2 cellular contexts compared by ENCODE assay signal in genomic region chr2:44009136-44009744, GRCh38.
TF ChIP-seq lines count a peak whose summit lies in the region.

No MANE protein-coding gene starts in this region.

TF ChIP-seq in HepG2, 621 proteins besides CTCF, POLR2A, EP300 and RAD21:
- no peak for TF ChIP-seq CENPT (CRISPR knock-in tag; IDR thresholded peaks at IDR 0.05; ENCODE audit: low read depth)
- no peak for TF ChIP-seq ZNF691 (CRISPR knock-in tag; IDR thresholded peaks at IDR 0.05; ENCODE audit: borderline replicate concordance, low read depth)
- no peak for TF ChIP-seq ZBTB7A (CRISPR knock-in tag; IDR thresholded peaks at IDR 0.05)
- TF ChIP-seq, protein P1, sequence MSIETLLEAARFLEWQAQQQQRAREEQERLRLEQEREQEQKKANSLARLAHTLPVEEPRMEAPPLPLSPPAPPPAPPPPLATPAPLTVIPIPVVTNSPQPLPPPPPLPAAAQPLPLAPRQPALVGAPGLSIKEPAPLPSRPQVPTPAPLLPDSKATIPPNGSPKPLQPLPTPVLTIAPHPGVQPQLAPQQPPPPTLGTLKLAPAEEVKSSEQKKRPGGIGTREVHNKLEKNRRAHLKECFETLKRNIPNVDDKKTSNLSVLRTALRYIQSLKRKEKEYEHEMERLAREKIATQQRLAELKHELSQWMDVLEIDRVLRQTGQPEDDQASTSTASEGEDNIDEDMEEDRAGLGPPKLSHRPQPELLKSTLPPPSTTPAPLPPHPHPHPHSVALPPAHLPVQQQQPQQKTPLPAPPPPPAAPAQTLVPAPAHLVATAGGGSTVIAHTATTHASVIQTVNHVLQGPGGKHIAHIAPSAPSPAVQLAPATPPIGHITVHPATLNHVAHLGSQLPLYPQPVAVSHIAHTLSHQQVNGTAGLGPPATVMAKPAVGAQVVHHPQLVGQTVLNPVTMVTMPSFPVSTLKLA (IDR thresholded peaks at IDR 0.05), result no peak
- no peak for TF ChIP-seq ZNF383 (CRISPR knock-in tag; IDR thresholded peaks at IDR 0.05; ENCODE audit: borderline replicate concordance)
- TF ChIP-seq YEATS2 (CRISPR knock-in tag; IDR thresholded peaks at IDR 0.05; ENCODE audit: borderline replicate concordance), result no peak
- TF ChIP-seq ZNF12 (CRISPR knock-in tag; IDR thresholded peaks at IDR 0.05), result no peak
- no peak for TF ChIP-seq ZNF44 (CRISPR knock-in tag; IDR thresholded peaks at IDR 0.05)
- TF ChIP-seq JUND (CRISPR knock-in tag; IDR thresholded peaks at IDR 0.05), result no peak
- TF ChIP-seq YEATS4 (CRISPR knock-in tag; IDR thresholded peaks at IDR 0.05; ENCODE audit: borderline replicate concordance), result no peak
- no peak for TF ChIP-seq SP140L (CRISPR knock-in tag; IDR thresholded peaks at IDR 0.05; ENCODE audit: borderline replicate concordance)
- TF ChIP-seq ZNF615 (CRISPR knock-in tag; IDR thresholded peaks at IDR 0.05; ENCODE audit: borderline replicate concordance), result no peak
- TF ChIP-seq SALL2 (CRISPR knock-in tag; IDR thresholded peaks at IDR 0.05), result no peak
- TF ChIP-seq BORCS8-MEF2B (CRISPR knock-in tag; IDR thresholded peaks at IDR 0.05), result no peak
- no peak for TF ChIP-seq SIN3B (IDR thresholded peaks at IDR 0.05; ENCODE audit: low read length)
- TF ChIP-seq KLF12 (CRISPR knock-in tag; IDR thresholded peaks at IDR 0.05; ENCODE audit: borderline replicate concordance), result no peak
- no peak for TF ChIP-seq ZNF441 (CRISPR knock-in tag; IDR thresholded peaks at IDR 0.05; ENCODE audit: borderline replicate concordance)
- TF ChIP-seq, protein P2, sequence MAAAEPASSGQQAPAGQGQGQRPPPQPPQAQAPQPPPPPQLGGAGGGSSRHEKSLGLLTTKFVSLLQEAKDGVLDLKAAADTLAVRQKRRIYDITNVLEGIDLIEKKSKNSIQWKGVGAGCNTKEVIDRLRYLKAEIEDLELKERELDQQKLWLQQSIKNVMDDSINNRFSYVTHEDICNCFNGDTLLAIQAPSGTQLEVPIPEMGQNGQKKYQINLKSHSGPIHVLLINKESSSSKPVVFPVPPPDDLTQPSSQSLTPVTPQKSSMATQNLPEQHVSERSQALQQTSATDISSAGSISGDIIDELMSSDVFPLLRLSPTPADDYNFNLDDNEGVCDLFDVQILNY (CRISPR knock-in tag; conservative IDR thresholded peaks at IDR 0.05), result no peak
- TF ChIP-seq ZNF101 (CRISPR knock-in tag; IDR thresholded peaks at IDR 0.05; ENCODE audit: borderline replicate concordance, low read depth), result no peak
- TF ChIP-seq, protein P3, sequence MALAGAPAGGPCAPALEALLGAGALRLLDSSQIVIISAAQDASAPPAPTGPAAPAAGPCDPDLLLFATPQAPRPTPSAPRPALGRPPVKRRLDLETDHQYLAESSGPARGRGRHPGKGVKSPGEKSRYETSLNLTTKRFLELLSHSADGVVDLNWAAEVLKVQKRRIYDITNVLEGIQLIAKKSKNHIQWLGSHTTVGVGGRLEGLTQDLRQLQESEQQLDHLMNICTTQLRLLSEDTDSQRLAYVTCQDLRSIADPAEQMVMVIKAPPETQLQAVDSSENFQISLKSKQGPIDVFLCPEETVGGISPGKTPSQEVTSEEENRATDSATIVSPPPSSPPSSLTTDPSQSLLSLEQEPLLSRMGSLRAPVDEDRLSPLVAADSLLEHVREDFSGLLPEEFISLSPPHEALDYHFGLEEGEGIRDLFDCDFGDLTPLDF (CRISPR knock-in tag; IDR thresholded peaks at IDR 0.05), result no peak

TF ChIP-seq in SK-N-SH, 30 proteins besides CTCF, POLR2A, EP300 and RAD21:
- TF ChIP-seq, protein P4, sequence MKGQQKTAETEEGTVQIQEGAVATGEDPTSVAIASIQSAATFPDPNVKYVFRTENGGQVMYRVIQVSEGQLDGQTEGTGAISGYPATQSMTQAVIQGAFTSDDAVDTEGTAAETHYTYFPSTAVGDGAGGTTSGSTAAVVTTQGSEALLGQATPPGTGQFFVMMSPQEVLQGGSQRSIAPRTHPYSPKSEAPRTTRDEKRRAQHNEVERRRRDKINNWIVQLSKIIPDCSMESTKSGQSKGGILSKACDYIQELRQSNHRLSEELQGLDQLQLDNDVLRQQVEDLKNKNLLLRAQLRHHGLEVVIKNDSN (IDR thresholded peaks at IDR 0.05; ENCODE audit: borderline replicate concordance, low read depth), result no peak
- no peak for TF ChIP-seq TEAD4 (IDR thresholded peaks at IDR 0.05; ENCODE audit: borderline replicate concordance, insufficient read depth)
- peak; percentile 64; the same call in 1 of the 2 replicates for TF ChIP-seq GATA2 (CRISPR knock-in tag; IDR thresholded peaks at IDR 0.05)
- TF ChIP-seq FOXM1 (IDR thresholded peaks at IDR 0.05; ENCODE audit: low read depth), result no peak
